18 cellular contexts compared by ENCODE assay signal in the genomic region with DNA sequence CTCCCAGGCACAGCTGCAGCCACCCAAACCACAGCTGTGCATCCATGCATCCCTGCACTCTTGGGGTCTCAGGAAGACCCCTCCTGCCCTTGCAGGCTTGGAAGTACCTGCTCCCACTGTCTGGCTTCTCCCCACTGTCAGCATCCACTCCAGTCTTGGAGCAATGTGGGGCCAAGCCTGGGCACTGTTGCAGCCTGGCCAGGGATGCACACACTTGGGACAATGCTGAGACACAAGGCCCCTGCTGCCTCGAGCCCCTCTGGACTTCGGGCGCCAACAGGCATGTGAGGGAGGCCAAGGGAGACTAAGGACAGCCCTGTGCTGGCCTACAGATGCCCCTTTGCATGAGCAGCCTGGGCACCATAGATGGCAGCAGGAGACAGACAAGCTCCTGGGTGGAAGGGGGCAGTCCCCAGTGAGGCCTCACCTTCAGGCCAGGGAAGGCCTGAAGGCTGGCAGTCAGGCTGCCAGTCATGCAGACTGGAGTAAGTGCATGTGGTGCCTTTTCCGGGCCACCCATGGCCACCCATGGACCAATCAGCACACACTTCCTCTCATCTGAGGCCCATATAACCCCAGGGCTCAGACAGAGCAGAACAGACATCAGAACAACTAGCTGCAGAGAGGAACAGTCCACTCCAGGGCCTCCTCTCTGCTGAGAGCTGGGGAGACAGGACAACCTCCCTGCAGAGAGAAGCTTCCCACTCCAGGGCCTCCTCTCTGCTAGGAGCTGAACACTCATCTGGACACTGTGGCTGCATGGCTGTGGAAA.
DNase-seq lines count a peak whose midpoint lies in the region; ATAC-seq and TF ChIP-seq lines count a peak whose summit lies in the region.
"Had no signal": no experiment of that assay in that cellular context is flagged by ENCODE, and none has a peak within 500 bp of the region (broad histone marks: within the 10 kb centered on the region; RNA-seq: fewer than 3 reads in every experiment).

No MANE protein-coding gene starts in this region.

- peak overlapping the region; percentile 73 for H2BK12ac ChIP-seq in neuronal stem cell (ENCODE audit: low read length)

- in situ Hi-C loops in GM13976 (cut with MboI; ENCODE audit: low sequenced_read_pairs, unreplicated experiment): no loop called here

- H3K79me2 ChIP-seq in DND-41 (ENCODE audit: insufficient read depth, low read length): no peaks in the 10 kb centered on the region

- H3K4me3 ChIP-seq in DND-41 (ENCODE audit: low read depth in 1 of 2, low read length in 2 of 2) (no peak overlapping the region), neuronal stem cell (ENCODE audit: low read length in 2 of 2) (no peak overlapping the region)
- no peak overlapping the region for H3K4me3 ChIP-seq in effector memory CD4-positive, alpha-beta T cell (ENCODE audit: insufficient read depth, low read depth, low read length, poor library complexity, severe bottlenecking)
- H3K4me3 ChIP-seq: right atrium auricular region, testis had no signal

- DNase-seq in DND-41 (no peak), LHCN-M2 (ENCODE audit: low read depth) (peak; percentile 6), UCSD-AML1 (lab: John Stamatoyannopoulos, UW; ENCODE audit: unreplicated experiment) (peak; percentile 7), neuronal stem cell (ENCODE audit: low spot score) (no peak), DMS 273 treated with DMSO at 0.1 percent for 48 hours (lab: John Stamatoyannopoulos, UW) (no peak), GM13976 (ENCODE audit: low spot score) (no peak)
- no peak for DNase-seq in effector memory CD4-positive, alpha-beta T cell
- DNase-seq: activated CD4-positive, alpha-beta memory T cell treated with anti-CD3 and anti-CD28 coated beads, Interleukin-2, amount 10 ng/mL, durations not matched to agents 7 days and 5 days; activated naive CD4-positive, alpha-beta T cell treated with anti-CD3 and anti-CD28 coated beads, Interleukin-2, amount 10 ng/mL, durations not matched to agents 7 days and 5 days; mammary epithelial cell; NCI-H1436; NCI-H510A treated with DMSO at 0.1 percent for 48 hours; stimulated activated CD8-positive, alpha-beta memory T cell treated with anti-CD3 and anti-CD28 coated beads, Interleukin-4, amount 100 ng/mL, for 48 hours; T-helper 17 cell; testis had no signal

- TF ChIP-seq CTCF in DND-41 (IDR thresholded peaks at IDR 0.05; ENCODE audit: borderline replicate concordance, extremely low read depth, low read length, poor library complexity, severe bottlenecking): no peak
- no peak for TF ChIP-seq CTCF in GM13976 (IDR thresholded peaks at IDR 0.05; ENCODE audit: borderline replicate concordance, control extremely low read depth, extremely low read depth, insufficient read depth, missing control alignments)

- H3K18ac ChIP-seq in neuronal stem cell (ENCODE audit: low read length): peak overlapping the region; percentile 65

- H3K23ac ChIP-seq in neuronal stem cell (ENCODE audit: low read depth, low read length, poor library complexity): peak overlapping the region; percentile 40

- no peaks in the 10 kb centered on the region for H3K4me1 ChIP-seq in DND-41 (ENCODE audit: insufficient read depth, low read length)
- no peaks in the 10 kb centered on the region for H3K4me1 ChIP-seq in neuronal stem cell (ENCODE audit: control insufficient read depth in 2 of 2, insufficient read depth in 1 of 2, low read depth in 1 of 2, low read length in 2 of 2)
- H3K4me1 ChIP-seq in effector memory CD4-positive, alpha-beta T cell (ENCODE audit: control insufficient read depth, insufficient read depth, low read length, poor library complexity, severe bottlenecking): no peaks in the 10 kb centered on the region
- H3K4me1 ChIP-seq: right atrium auricular region, testis had no signal

- H3K14ac ChIP-seq in neuronal stem cell (ENCODE audit: low read length): peak overlapping the region; percentile 98

- H2AFZ ChIP-seq in DND-41 (ENCODE audit: low read depth, low read length) (no peak overlapping the region), neuronal stem cell (ENCODE audit: low read length) (peak overlapping the region; percentile 65)

- no peaks in the 10 kb centered on the region for H3K79me1 ChIP-seq in neuronal stem cell (ENCODE audit: low read depth, low read length)

- H3K4me2 ChIP-seq in DND-41 (ENCODE audit: insufficient read depth, low read length): no peak overlapping the region
- no peak overlapping the region for H3K4me2 ChIP-seq in neuronal stem cell (ENCODE audit: insufficient read depth, low read length, poor library complexity, severe bottlenecking)

- no peak overlapping the region for H2BK120ac ChIP-seq in neuronal stem cell (ENCODE audit: low read depth, low read length)

- no peaks in the 10 kb centered on the region for H3K9me3 ChIP-seq in DND-41 (ENCODE audit: insufficient read depth, low read length, severe bottlenecking)
- H3K9me3 ChIP-seq in neuronal stem cell (replicated peaks in 1 of 2; ENCODE audit: control insufficient read depth in 2 of 2, insufficient read depth in 1 of 2, low read depth in 1 of 2, low read length in 2 of 2): no peaks in the 10 kb centered on the region
- no peaks in the 10 kb centered on the region for H3K9me3 ChIP-seq in effector memory CD4-positive, alpha-beta T cell (ENCODE audit: control insufficient read depth, low read length)
- H3K9me3 ChIP-seq: right atrium auricular region, testis had no signal

- H4K8ac ChIP-seq in neuronal stem cell (ENCODE audit: low read depth, low read length): peak overlapping the region; percentile 65

- H3K27ac ChIP-seq in DND-41 (ENCODE audit: low read length): no peak overlapping the region
- H3K27ac ChIP-seq in neuronal stem cell (replicated peaks; ENCODE audit: low read length): no peak overlapping the region
- H3K27ac ChIP-seq in effector memory CD4-positive, alpha-beta T cell (ENCODE audit: insufficient read depth, low read length, poor library complexity, severe bottlenecking): no peak overlapping the region
- H3K27ac ChIP-seq: right atrium auricular region, testis had no signal

- no peak overlapping the region for H4K91ac ChIP-seq in neuronal stem cell (ENCODE audit: low read depth, low read length, poor library complexity)

- no CpG with 5 or more reads among the region's 4 CpGs for WGBS in neuronal stem cell (ENCODE audit: extremely low coverage in 2 of 2, insufficient read length in 2 of 2, insufficient replicate concordance in 1 of 2), 2 donors

- ATAC-seq in DND-41 (ENCODE audit: insufficient read depth, low read depth) (peak; percentile 57), HG03159 (IDR thresholded peaks at IDR 0.05; ENCODE audit: unreplicated experiment) (no peak)
- ATAC-seq: Right ventricle myocardium inferior, T-helper 17 cell had no signal

- H4K20me1 ChIP-seq in DND-41 (ENCODE audit: insufficient read depth, low read length): no peaks in the 10 kb centered on the region

- H3K27me3 ChIP-seq in DND-41 (ENCODE audit: insufficient read depth, low read length, poor library complexity) (no peaks in the 10 kb centered on the region), neuronal stem cell (ENCODE audit: control insufficient read depth in 3 of 3, insufficient read depth in 3 of 3, low read depth in 1 of 3, low read length in 3 of 3) (no peaks in the 10 kb centered on the region)
- H3K27me3 ChIP-seq in effector memory CD4-positive, alpha-beta T cell (replicated peaks; ENCODE audit: control insufficient read depth, insufficient read depth, low read length, poor library complexity, severe bottlenecking): no peaks in the 10 kb centered on the region
- H3K27me3 ChIP-seq: right atrium auricular region, testis had no signal

- H3K9ac ChIP-seq in DND-41 (ENCODE audit: low read depth, low read length): no peak overlapping the region
- H3K9ac ChIP-seq in neuronal stem cell (ENCODE audit: low read depth, low read length, poor library complexity): no peak overlapping the region

- H2BK5ac ChIP-seq in neuronal stem cell (ENCODE audit: low read length): no peak overlapping the region

- peak overlapping the region; percentile 49 for H2BK15ac ChIP-seq in neuronal stem cell (ENCODE audit: low read length)

- no peak overlapping the region for H2AK5ac ChIP-seq in neuronal stem cell (ENCODE audit: low read depth, low read length)

- H3K36me3 ChIP-seq in DND-41 (ENCODE audit: insufficient read depth, low read length) (no peaks in the 10 kb centered on the region), neuronal stem cell (replicated peaks in 1 of 2; ENCODE audit: control insufficient read depth in 2 of 2, insufficient read depth in 2 of 2, low read length in 2 of 2) (no peaks in the 10 kb centered on the region)
- H3K36me3 ChIP-seq in effector memory CD4-positive, alpha-beta T cell (ENCODE audit: control insufficient read depth, insufficient read depth, low read length): no peaks in the 10 kb centered on the region
- H3K36me3 ChIP-seq: right atrium auricular region had no signal

- H3K4ac ChIP-seq in neuronal stem cell (ENCODE audit: low read length): no peak overlapping the region

Comparison
In these comparisons a context has a peak if more than half of its experiments do, and no peak if none do; other contexts are left out.
1. DNase-seq: peak in LHCN-M2 (single experiment) and UCSD-AML1 (single experiment); none in DND-41 (single experiment), neuronal stem cell (single experiment), DMS 273 treated with DMSO at 0.1 percent for 48 hours (single experiment), effector memory CD4-positive, alpha-beta T cell (0 of 3) and GM13976 (single experiment).